Comparison of ENCODE assay signal across 17 cellular contexts in genomic region chr3:103609472-103609871, GRCh38.
"Had no signal": no experiment of that assay in that cellular context is flagged by ENCODE, and none has a peak within 500 bp of the region (broad histone marks: within the 10 kb centered on the region; RNA-seq: fewer than 3 reads in every experiment).

No MANE protein-coding gene starts in this region.

- H3K36me3 Mint-ChIP-seq: activated CD8-positive, alpha-beta memory T cell treated with anti-CD3 and anti-CD28 coated beads, Interleukin-2, amount 10 ng/mL, durations not matched to agents 7 days and 5 days; activated naive CD4-positive, alpha-beta T cell treated with anti-CD3 and anti-CD28 coated beads, Interleukin-2, amount 50 U/mL, for 72 hours had no signal

- H3K27me3 Mint-ChIP-seq: activated CD8-positive, alpha-beta memory T cell treated with anti-CD3 and anti-CD28 coated beads, Interleukin-2, amount 10 ng/mL, durations not matched to agents 7 days and 5 days; activated T-cell treated with anti-CD3 and anti-CD28 coated beads, Interleukin-2, amount 50 U/mL, for 24 hours had no signal

- H3K4me3 ChIP-seq: esophagus squamous epithelium, left lung, ovary, suprapubic skin, upper lobe of left lung had no signal

- H3K36me3 ChIP-seq: esophagus squamous epithelium, left lung, ovary, suprapubic skin, upper lobe of left lung had no signal

- H3K9me3 ChIP-seq: esophagus squamous epithelium, left lung, ovary, suprapubic skin, upper lobe of left lung had no signal

- H3K27ac ChIP-seq: esophagus squamous epithelium, left lung, ovary, suprapubic skin, upper lobe of left lung had no signal

- DNase-seq: activated CD4-positive, alpha-beta T cell treated with anti-CD3 and anti-CD28 coated beads for 1 hour; activated CD4-positive, alpha-beta T cell treated with anti-CD3 and anti-CD28 coated beads, Interleukin-2, amount 50 U/mL, for 48 hours; activated CD8-positive, alpha-beta memory T cell treated with anti-CD3 and anti-CD28 coated beads, Interleukin-2, amount 10 ng/mL, durations not matched to agents 7 days and 5 days; activated effector memory CD4-positive, alpha-beta T cell treated with Interleukin-2 at 50 U/mL for 16 hours; activated T-cell treated with anti-CD3 and anti-CD28 coated beads, Interleukin-2, amount 50 U/mL, for 24 hours; amygdala; cerebellar nuclear complex; esophagus squamous epithelium; foreskin fibroblast; glutamatergic neuron; left lung; ovary; stimulated activated CD4-positive, alpha-beta T cell treated with anti-CD3 and anti-CD28 coated beads, Interleukin-2, amount 100 ng/mL, for 48 hours; stimulated activated naive CD4-positive, alpha-beta T cell treated with Interleukin-2 at 50 U/mL for 16 hours; upper lobe of left lung had no signal

- H3K4me1 ChIP-seq: esophagus squamous epithelium, left lung, suprapubic skin, upper lobe of left lung had no signal

- H3K4me1 Mint-ChIP-seq: activated CD8-positive, alpha-beta memory T cell treated with anti-CD3 and anti-CD28 coated beads, Interleukin-2, amount 10 ng/mL, durations not matched to agents 7 days and 5 days had no signal

- H3K27me3 ChIP-seq: esophagus squamous epithelium, left lung, ovary, suprapubic skin, upper lobe of left lung had no signal

- H3K27ac Mint-ChIP-seq: activated CD8-positive, alpha-beta memory T cell treated with anti-CD3 and anti-CD28 coated beads, Interleukin-2, amount 10 ng/mL, durations not matched to agents 7 days and 5 days; activated naive CD4-positive, alpha-beta T cell treated with anti-CD3 and anti-CD28 coated beads, Interleukin-2, amount 50 U/mL, for 72 hours; activated T-cell treated with anti-CD3 and anti-CD28 coated beads, Interleukin-2, amount 50 U/mL, for 24 hours had no signal

- H3K4me3 Mint-ChIP-seq: activated CD8-positive, alpha-beta memory T cell treated with anti-CD3 and anti-CD28 coated beads, Interleukin-2, amount 10 ng/mL, durations not matched to agents 7 days and 5 days; activated T-cell treated with anti-CD3 and anti-CD28 coated beads, Interleukin-2, amount 50 U/mL, for 24 hours had no signal
